11 cellular contexts compared by ENCODE assay signal in the genomic region with DNA sequence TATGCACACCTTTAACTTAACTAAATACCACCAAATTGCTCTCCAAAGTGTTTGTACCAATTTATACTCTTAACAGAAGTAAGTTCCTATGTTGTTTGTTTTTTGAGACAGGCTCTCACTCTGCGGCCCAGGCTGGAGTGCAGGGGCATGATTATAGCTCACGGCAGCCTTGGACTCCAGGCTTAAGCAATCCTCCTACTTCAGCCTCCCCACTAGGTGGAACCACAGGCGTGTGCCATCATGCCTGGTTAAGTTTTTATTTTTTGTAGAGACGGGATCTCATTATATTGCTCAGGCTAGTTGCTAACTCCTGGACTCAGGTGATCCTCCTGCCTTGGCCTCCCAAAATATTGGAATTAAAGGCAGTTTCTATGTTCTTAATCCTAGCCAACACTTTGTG. TPM values are rescaled to one million over a fixed set of nuclear protein-coding genes. Genes with fewer than 3 reads are reported as not detected.
DNase-seq lines count a peak whose midpoint lies in the region; ATAC-seq and TF ChIP-seq lines count a peak whose summit lies in the region.
"Had no signal": no experiment of that assay in that cellular context is flagged by ENCODE, and none has a peak within 500 bp of the region (broad histone marks: within the 10 kb centered on the region; RNA-seq: fewer than 3 reads in every experiment).

No MANE protein-coding gene starts in this region.

- H3K4me2 ChIP-seq in smooth muscle cell (no peak overlapping the region), hepatocyte (no peak overlapping the region)

- no peak overlapping the region for H3K9ac ChIP-seq in smooth muscle cell (ENCODE audit: low read depth)

- no peaks in the 10 kb centered on the region for H3K36me3 Mint-ChIP-seq in activated CD8-positive, alpha-beta memory T cell treated with anti-CD3 and anti-CD28 coated beads, Interleukin-2, amount 10 ng/mL, durations not matched to agents 7 days and 5 days

- ATAC-seq in activated CD8-positive, alpha-beta memory T cell treated with anti-CD3 and anti-CD28 coated beads, Interleukin-2, amount 10 ng/mL, durations not matched to agents 7 days and 5 days = peak; percentile 36

- CTCF ChIA-PET in activated CD8-positive, alpha-beta memory T cell treated with anti-CD3 and anti-CD28 coated beads, Interleukin-2, amount 10 ng/mL, durations not matched to agents 7 days and 5 days (lab: Charles Lee) = interaction anchor here (0.9 to 1.5 kb wide), 5 partner anchors 27 to 215 kb away, joined by 3 to 4 read pairs (median 3); no protein-coding TSS in a partner anchor

- no peaks in the 10 kb centered on the region for H3K9me2 ChIP-seq in hepatocyte (replicated peaks; ENCODE audit: insufficient read depth)

- 88% methylated on average over 4 of the region's 4 CpGs for WGBS in smooth muscle cell (ENCODE audit: low lambda C conversion rate)
- 94% methylated on average over 4 of the region's 4 CpGs for WGBS in hepatocyte (ENCODE audit: low lambda C conversion rate, missing lambda C conversion rate)

- no peaks in the 10 kb centered on the region for H3K4me1 ChIP-seq in smooth muscle cell (ENCODE audit: low read depth)
- peaks cover 16% of the 10 kb centered on the region for H3K4me1 ChIP-seq in hepatocyte (ENCODE audit: insufficient read depth)

- H3K9me3 ChIP-seq in smooth muscle cell (replicated peaks; ENCODE audit: low read depth) (no peaks in the 10 kb centered on the region), hepatocyte (ENCODE audit: low read depth) (no peaks in the 10 kb centered on the region)
- H3K9me3 ChIP-seq: transverse colon had no signal

- no peak overlapping the region for H3K4me3 ChIP-seq in brain microvascular endothelial cell (ENCODE audit: low read depth, low read length)
- H3K4me3 ChIP-seq in smooth muscle cell = no peak overlapping the region
- no peak overlapping the region for H3K4me3 ChIP-seq in hepatocyte
- H3K4me3 ChIP-seq: PC-9, transverse colon had no signal

- H3K27ac ChIP-seq in brain microvascular endothelial cell (no peak overlapping the region), smooth muscle cell (ENCODE audit: low read depth) (peak overlapping the region; percentile 55), hepatocyte (no peak overlapping the region)

- H3K27me3 ChIP-seq in brain microvascular endothelial cell (replicated peaks) = no peaks in the 10 kb centered on the region
- no peaks in the 10 kb centered on the region for H3K27me3 ChIP-seq in smooth muscle cell (ENCODE audit: low read depth)
- H3K27me3 ChIP-seq in hepatocyte = no peaks in the 10 kb centered on the region
- H3K27me3 ChIP-seq: transverse colon had no signal

- H3K4me3 Mint-ChIP-seq in activated CD8-positive, alpha-beta memory T cell treated with anti-CD3 and anti-CD28 coated beads, Interleukin-2, amount 10 ng/mL, durations not matched to agents 7 days and 5 days = no peak overlapping the region

- TF ChIP-seq CTCF in brain microvascular endothelial cell (IDR thresholded peaks at IDR 0.05; ENCODE audit: low read depth, low read length, missing control alignments) (peak; percentile 53), smooth muscle cell (IDR thresholded peaks at IDR 0.05; ENCODE audit: borderline replicate concordance, insufficient read depth, poor library complexity, severe bottlenecking) (no peak), hepatocyte (IDR thresholded peaks at IDR 0.05; ENCODE audit: poor library complexity) (no peak)

- H3K4me1 Mint-ChIP-seq in activated CD8-positive, alpha-beta memory T cell treated with anti-CD3 and anti-CD28 coated beads, Interleukin-2, amount 10 ng/mL, durations not matched to agents 7 days and 5 days = no peaks in the 10 kb centered on the region

- no peaks in the 10 kb centered on the region for H3K9me3 Mint-ChIP-seq in activated CD8-positive, alpha-beta memory T cell treated with anti-CD3 and anti-CD28 coated beads, Interleukin-2, amount 10 ng/mL, durations not matched to agents 7 days and 5 days (ENCODE audit: low read depth)

- DNase-seq in activated CD8-positive, alpha-beta memory T cell treated with anti-CD3 and anti-CD28 coated beads, Interleukin-2, amount 10 ng/mL, durations not matched to agents 7 days and 5 days = no peak
- DNase-seq in activated CD8-positive, alpha-beta memory T cell treated with anti-CD3 and anti-CD28 coated beads, Interleukin-2, amount 50 U/mL, for 48 hours = no peak
- DNase-seq in Kasumi-1 (lab: John Stamatoyannopoulos, UW) (peak; percentile 53 to 61), brain microvascular endothelial cell (no peak), smooth muscle cell (lab: John Stamatoyannopoulos, UW; ENCODE audit: unreplicated experiment) (no peak), HuH-7 (ENCODE audit: low spot score) (no peak), hepatocyte (ENCODE audit: low spot score) (no peak), activated gamma-delta T cell (lab: John Stamatoyannopoulos, UW) (no peak)
- DNase-seq: NCI-H2029, transverse colon had no signal

- no peaks in the 10 kb centered on the region for H3F3A ChIP-seq in smooth muscle cell (ENCODE audit: low read depth)

- H3K27ac Mint-ChIP-seq in activated CD8-positive, alpha-beta memory T cell treated with anti-CD3 and anti-CD28 coated beads, Interleukin-2, amount 10 ng/mL, durations not matched to agents 7 days and 5 days = no peak overlapping the region

- H3K79me2 ChIP-seq in smooth muscle cell (ENCODE audit: low read depth) (no peaks in the 10 kb centered on the region), hepatocyte (no peaks in the 10 kb centered on the region)

- no peaks in the 10 kb centered on the region for H3K36me3 ChIP-seq in brain microvascular endothelial cell (replicated peaks)
- no peaks in the 10 kb centered on the region for H3K36me3 ChIP-seq in smooth muscle cell (ENCODE audit: low read depth)
- H3K36me3 ChIP-seq in hepatocyte (replicated peaks; ENCODE audit: insufficient read depth, low read depth) = no peaks in the 10 kb centered on the region
- H3K36me3 ChIP-seq: transverse colon had no signal

- H2AFZ ChIP-seq in smooth muscle cell (ENCODE audit: low read depth) (no peak overlapping the region), hepatocyte (no peak overlapping the region)
- H2AFZ ChIP-seq: PC-9 had no signal

- no peaks in the 10 kb centered on the region for H3K27me3 Mint-ChIP-seq in activated CD8-positive, alpha-beta memory T cell treated with anti-CD3 and anti-CD28 coated beads, Interleukin-2, amount 10 ng/mL, durations not matched to agents 7 days and 5 days

- H4K20me1 ChIP-seq in smooth muscle cell (ENCODE audit: low read depth) (no peaks in the 10 kb centered on the region), hepatocyte (ENCODE audit: insufficient read depth, poor library complexity, severe bottlenecking) (no peaks in the 10 kb centered on the region)

- in situ Hi-C loops in brain microvascular endothelial cell (cut with HindIII; ENCODE audit: low pct_ligation_motif_present, low sequenced_read_pairs) = no loop called here

RNA-seq across cellular contexts. Expression of gene NAB1, which starts 13.1 kb away (rescaled TPM):
- total RNA-seq in activated CD8-positive, alpha-beta memory T cell treated with anti-CD3 and anti-CD28 coated beads, Interleukin-2, amount 10 ng/mL, durations not matched to agents 7 days and 5 days = 10 to 100 TPM; 36.8 to 38.4 TPM
- total RNA-seq in smooth muscle cell (31.4 and 42.5 TPM in 2 replicates), hepatocyte (41.8 and 46.6 TPM in 2 replicates)
- polyA plus RNA-seq in smooth muscle cell (4.4 and 4.5 TPM in 2 replicates), hepatocyte (9.9 and 10.1 TPM in 2 replicates)

Comparison
In these comparisons a context has a peak if more than half of its experiments do, and no peak if none do; other contexts are left out.
1. DNase-seq: peak in Kasumi-1 (2 of 2); none in activated CD8-positive, alpha-beta memory T cell treated with anti-CD3 and anti-CD28 coated beads, Interleukin-2, amount 10 ng/mL, durations not matched to agents 7 days and 5 days (single experiment), activated CD8-positive, alpha-beta memory T cell treated with anti-CD3 and anti-CD28 coated beads, Interleukin-2, amount 50 U/mL, for 48 hours (single experiment), brain microvascular endothelial cell (single experiment), smooth muscle cell (single experiment), HuH-7 (single experiment), hepatocyte (single experiment) and activated gamma-delta T cell (single experiment).